ENCODE assay signal across 29 cellular contexts in the genomic region with DNA sequence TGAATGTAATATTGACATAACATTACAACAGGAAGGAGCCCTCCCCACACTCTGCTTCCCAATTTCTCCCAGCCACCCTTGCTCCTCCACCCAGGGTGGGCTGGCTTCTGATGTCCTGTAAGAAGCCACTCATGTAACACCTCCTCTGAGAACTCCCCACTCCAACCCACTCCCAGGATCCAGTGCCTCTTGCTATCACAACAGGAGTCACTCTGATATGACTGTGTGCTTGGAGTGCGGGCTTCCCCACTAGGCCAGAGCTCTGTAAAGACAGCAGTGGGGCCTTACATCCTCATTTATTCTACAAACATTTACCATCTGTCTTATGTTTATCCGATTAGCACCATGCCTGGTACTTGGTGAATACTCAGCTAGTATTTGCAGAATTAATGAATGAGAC.
"Had no signal": no experiment of that assay in that cellular context is flagged by ENCODE, and none has a peak within 500 bp of the region (broad histone marks: within the 10 kb centered on the region; RNA-seq: fewer than 3 reads in every experiment).

No MANE protein-coding gene starts in this region.

- H3K4me1 Mint-ChIP-seq: activated CD4-positive, alpha-beta memory T cell treated with anti-CD3 and anti-CD28 coated beads, Interleukin-2, amount 10 ng/mL, durations not matched to agents 7 days and 5 days; activated naive CD4-positive, alpha-beta T cell treated with anti-CD3 and anti-CD28 coated beads, Interleukin-2, amount 10 ng/mL, durations not matched to agents 7 days and 5 days; activated naive CD8-positive, alpha-beta T cell treated with anti-CD3 and anti-CD28 coated beads, Interleukin-2, amount 50 U/mL, for 24 hours; brain; IgD-negative memory B cell had no signal

- DNase-seq: activated CD4-positive, alpha-beta memory T cell treated with anti-CD3 and anti-CD28 coated beads, Interleukin-2, amount 10 ng/mL, durations not matched to agents 7 days and 5 days; activated CD4-positive, alpha-beta T cell treated with anti-CD3 and anti-CD28 coated beads for 1 hour; activated CD4-positive, alpha-beta T cell treated with anti-CD3 and anti-CD28 coated beads for 48 hours; activated CD4-positive, CD25-positive, alpha-beta regulatory T cell; activated effector memory CD4-positive, alpha-beta T cell treated with Interleukin-2 at 50 U/mL for 16 hours; activated naive CD4-positive, alpha-beta T cell treated with anti-CD3 and anti-CD28 coated beads, Interleukin-2, amount 10 ng/mL, durations not matched to agents 7 days and 5 days; activated naive CD8-positive, alpha-beta T cell treated with anti-CD3 and anti-CD28 coated beads, Interleukin-2, amount 50 U/mL, for 24 hours; activated T-cell treated with anti-CD3 and anti-CD28 coated beads, Interleukin-2, amount 50 U/mL, for 48 hours; anterior cingulate cortex; central memory CD4-positive, alpha-beta T cell; Karpas-422; KBM-7; NCI-H1105; NCI-H1417 treated with DMSO at 0.1 percent for 48 hours; NCI-H187 treated with DMSO at 0.1 percent for 48 hours; NCI-H345; NCI-H510A; NCI-H526 treated with DMSO at 0.1 percent for 48 hours; PC-9; SW 1271; T-helper 1 cell; T-helper 2 cell; T-helper 9 cell had no signal

- H3K4me3 ChIP-seq: PC-9 had no signal

- H3K4me3 Mint-ChIP-seq: activated CD4-positive, alpha-beta memory T cell treated with anti-CD3 and anti-CD28 coated beads, Interleukin-2, amount 10 ng/mL, durations not matched to agents 7 days and 5 days; activated naive CD4-positive, alpha-beta T cell treated with anti-CD3 and anti-CD28 coated beads, Interleukin-2, amount 10 ng/mL, durations not matched to agents 7 days and 5 days; activated naive CD8-positive, alpha-beta T cell; activated naive CD8-positive, alpha-beta T cell treated with anti-CD3 and anti-CD28 coated beads, Interleukin-2, amount 50 U/mL, for 24 hours; brain; IgD-negative memory B cell had no signal

- ATAC-seq: activated naive CD8-positive, alpha-beta T cell treated with anti-CD3 and anti-CD28 coated beads, Interleukin-2, amount 50 U/mL, for 24 hours; Right ventricle myocardium inferior had no signal

- H3K27ac Mint-ChIP-seq: activated CD4-positive, alpha-beta memory T cell treated with anti-CD3 and anti-CD28 coated beads, Interleukin-2, amount 10 ng/mL, durations not matched to agents 7 days and 5 days; activated naive CD4-positive, alpha-beta T cell treated with anti-CD3 and anti-CD28 coated beads, Interleukin-2, amount 10 ng/mL, durations not matched to agents 7 days and 5 days; activated naive CD8-positive, alpha-beta T cell; activated naive CD8-positive, alpha-beta T cell treated with anti-CD3 and anti-CD28 coated beads, Interleukin-2, amount 50 U/mL, for 24 hours; brain; IgD-negative memory B cell had no signal

- H3K36me3 Mint-ChIP-seq: activated naive CD4-positive, alpha-beta T cell treated with anti-CD3 and anti-CD28 coated beads, Interleukin-2, amount 10 ng/mL, durations not matched to agents 7 days and 5 days had no signal

- H3K27ac ChIP-seq: PC-9, RWPE1, VCaP had no signal
